Comparison of ENCODE assay signal across 1 cellular context in the genomic region with DNA sequence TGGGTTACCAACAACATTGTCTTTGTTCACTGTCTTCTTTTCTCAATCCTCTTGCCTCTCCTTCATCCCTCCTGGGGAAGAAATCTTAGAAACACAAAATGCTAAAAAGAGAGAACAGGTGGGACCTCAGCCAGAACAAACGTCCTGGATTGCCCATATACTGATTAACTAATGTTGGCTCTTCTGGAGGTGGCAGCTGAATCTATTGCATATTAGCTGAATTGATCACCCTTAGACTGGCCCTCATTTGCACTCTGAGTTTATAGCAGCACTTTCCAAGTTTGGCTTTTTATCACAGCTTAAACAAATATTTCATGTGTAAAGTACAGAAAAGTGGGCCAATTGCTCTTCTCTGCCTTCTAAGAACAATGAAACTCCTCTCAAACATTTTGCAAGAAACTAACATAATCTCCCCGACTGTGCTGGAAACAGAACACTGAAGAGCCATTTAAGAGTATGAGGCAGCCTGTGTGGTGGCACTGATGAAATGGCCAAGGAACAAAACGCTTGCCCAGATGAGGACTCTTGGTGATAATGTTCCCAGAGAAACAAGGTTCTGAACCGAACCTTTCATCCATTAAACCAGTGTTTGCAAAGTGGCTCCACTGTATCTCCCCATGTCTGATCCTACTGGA.
TF ChIP-seq lines count a peak whose summit lies in the region.

No MANE protein-coding gene starts in this region.

TF ChIP-seq in GM23338, 12 proteins besides CTCF, POLR2A, EP300 and RAD21 (continued from another document):
- TF ChIP-seq, protein P1, sequence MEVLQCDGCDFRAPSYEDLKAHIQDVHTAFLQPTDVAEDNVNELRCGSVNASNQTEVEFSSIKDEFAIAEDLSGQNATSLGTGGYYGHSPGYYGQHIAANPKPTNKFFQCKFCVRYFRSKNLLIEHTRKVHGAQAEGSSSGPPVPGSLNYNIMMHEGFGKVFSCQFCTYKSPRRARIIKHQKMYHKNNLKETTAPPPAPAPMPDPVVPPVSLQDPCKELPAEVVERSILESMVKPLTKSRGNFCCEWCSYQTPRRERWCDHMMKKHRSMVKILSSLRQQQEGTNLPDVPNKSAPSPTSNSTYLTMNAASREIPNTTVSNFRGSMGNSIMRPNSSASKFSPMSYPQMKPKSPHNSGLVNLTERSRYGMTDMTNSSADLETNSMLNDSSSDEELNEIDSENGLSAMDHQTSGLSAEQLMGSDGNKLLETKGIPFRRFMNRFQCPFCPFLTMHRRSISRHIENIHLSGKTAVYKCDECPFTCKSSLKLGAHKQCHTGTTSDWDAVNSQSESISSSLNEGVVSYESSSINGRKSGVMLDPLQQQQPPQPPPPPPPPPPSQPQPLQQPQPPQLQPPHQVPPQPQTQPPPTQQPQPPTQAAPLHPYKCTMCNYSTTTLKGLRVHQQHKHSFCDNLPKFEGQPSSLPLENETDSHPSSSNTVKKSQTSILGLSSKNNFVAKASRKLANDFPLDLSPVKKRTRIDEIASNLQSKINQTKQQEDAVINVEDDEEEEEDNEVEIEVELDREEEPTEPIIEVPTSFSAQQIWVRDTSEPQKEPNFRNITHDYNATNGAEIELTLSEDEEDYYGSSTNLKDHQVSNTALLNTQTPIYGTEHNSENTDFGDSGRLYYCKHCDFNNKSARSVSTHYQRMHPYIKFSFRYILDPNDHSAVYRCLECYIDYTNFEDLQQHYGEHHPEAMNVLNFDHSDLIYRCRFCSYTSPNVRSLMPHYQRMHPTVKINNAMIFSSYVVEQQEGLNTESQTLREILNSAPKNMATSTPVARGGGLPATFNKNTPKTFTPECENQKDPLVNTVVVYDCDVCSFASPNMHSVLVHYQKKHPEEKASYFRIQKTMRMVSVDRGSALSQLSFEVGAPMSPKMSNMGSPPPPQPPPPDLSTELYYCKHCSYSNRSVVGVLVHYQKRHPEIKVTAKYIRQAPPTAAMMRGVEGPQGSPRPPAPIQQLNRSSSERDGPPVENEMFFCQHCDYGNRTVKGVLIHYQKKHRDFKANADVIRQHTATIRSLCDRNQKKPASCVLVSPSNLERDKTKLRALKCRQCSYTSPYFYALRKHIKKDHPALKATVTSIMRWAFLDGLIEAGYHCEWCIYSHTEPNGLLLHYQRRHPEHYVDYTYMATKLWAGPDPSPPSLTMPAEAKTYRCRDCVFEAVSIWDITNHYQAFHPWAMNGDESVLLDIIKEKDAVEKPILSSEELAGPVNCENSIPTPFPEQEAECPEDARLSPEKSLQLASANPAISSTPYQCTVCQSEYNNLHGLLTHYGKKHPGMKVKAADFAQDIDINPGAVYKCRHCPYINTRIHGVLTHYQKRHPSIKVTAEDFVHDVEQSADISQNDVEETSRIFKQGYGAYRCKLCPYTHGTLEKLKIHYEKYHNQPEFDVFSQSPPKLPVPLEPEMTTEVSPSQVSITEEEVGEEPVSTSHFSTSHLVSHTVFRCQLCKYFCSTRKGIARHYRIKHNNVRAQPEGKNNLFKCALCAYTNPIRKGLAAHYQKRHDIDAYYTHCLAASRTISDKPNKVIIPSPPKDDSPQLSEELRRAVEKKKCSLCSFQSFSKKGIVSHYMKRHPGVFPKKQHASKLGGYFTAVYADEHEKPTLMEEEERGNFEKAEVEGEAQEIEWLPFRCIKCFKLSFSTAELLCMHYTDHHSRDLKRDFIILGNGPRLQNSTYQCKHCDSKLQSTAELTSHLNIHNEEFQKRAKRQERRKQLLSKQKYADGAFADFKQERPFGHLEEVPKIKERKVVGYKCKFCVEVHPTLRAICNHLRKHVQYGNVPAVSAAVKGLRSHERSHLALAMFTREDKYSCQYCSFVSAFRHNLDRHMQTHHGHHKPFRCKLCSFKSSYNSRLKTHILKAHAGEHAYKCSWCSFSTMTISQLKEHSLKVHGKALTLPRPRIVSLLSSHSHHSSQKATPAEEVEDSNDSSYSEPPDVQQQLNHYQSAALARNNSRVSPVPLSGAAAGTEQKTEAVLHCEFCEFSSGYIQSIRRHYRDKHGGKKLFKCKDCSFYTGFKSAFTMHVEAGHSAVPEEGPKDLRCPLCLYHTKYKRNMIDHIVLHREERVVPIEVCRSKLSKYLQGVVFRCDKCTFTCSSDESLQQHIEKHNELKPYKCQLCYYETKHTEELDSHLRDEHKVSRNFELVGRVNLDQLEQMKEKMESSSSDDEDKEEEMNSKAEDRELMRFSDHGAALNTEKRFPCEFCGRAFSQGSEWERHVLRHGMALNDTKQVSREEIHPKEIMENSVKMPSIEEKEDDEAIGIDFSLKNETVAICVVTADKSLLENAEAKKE (CRISPR knock-in tag; IDR thresholded peaks at IDR 0.05) = no peak
- TF ChIP-seq, protein P2, sequence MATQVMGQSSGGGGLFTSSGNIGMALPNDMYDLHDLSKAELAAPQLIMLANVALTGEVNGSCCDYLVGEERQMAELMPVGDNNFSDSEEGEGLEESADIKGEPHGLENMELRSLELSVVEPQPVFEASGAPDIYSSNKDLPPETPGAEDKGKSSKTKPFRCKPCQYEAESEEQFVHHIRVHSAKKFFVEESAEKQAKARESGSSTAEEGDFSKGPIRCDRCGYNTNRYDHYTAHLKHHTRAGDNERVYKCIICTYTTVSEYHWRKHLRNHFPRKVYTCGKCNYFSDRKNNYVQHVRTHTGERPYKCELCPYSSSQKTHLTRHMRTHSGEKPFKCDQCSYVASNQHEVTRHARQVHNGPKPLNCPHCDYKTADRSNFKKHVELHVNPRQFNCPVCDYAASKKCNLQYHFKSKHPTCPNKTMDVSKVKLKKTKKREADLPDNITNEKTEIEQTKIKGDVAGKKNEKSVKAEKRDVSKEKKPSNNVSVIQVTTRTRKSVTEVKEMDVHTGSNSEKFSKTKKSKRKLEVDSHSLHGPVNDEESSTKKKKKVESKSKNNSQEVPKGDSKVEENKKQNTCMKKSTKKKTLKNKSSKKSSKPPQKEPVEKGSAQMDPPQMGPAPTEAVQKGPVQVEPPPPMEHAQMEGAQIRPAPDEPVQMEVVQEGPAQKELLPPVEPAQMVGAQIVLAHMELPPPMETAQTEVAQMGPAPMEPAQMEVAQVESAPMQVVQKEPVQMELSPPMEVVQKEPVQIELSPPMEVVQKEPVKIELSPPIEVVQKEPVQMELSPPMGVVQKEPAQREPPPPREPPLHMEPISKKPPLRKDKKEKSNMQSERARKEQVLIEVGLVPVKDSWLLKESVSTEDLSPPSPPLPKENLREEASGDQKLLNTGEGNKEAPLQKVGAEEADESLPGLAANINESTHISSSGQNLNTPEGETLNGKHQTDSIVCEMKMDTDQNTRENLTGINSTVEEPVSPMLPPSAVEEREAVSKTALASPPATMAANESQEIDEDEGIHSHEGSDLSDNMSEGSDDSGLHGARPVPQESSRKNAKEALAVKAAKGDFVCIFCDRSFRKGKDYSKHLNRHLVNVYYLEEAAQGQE (IDR thresholded peaks at IDR 0.05; ENCODE audit: unreplicated experiment) = no peak
- TF ChIP-seq CREB1 (CRISPR knock-in tag; IDR thresholded peaks at IDR 0.05; ENCODE audit: low read depth) (no peak), EZH2 (IDR thresholded peaks at IDR 0.05; ENCODE audit: low read depth, unreplicated experiment) (no peak), ZNF331 (CRISPR knock-in tag; IDR thresholded peaks at IDR 0.05; ENCODE audit: low read depth) (no peak), JUNB (IDR thresholded peaks at IDR 0.05; ENCODE audit: unreplicated experiment) (no peak), STAT1 (IDR thresholded peaks at IDR 0.05; ENCODE audit: unreplicated experiment) (no peak)
